ENCODE assay signal across 2 cellular contexts in the genomic region with DNA sequence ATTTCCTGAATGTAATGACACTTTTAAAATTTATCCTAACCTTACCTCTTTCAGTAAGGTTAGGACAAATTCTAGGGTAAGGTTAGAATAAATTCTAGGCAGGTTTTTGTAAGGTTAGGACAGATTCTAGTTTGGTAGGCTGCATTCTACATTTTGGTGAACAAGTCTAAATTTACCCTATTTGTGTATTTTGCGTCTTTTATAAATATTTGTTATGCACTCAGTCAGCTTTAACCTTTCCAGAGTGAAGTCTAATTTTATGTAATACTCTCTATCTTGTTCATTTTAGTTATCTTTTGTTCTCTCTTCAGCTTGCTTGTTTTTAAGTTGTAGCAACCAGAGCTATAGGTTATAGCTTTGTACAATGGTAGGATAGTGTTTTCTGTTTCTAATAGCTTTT.
A peak's percentile ranks its signal among the peaks of the same experiment; 100 is the strongest.
TF ChIP-seq lines count a peak whose summit lies in the region.

No MANE protein-coding gene starts in this region.

TF ChIP-seq in liver, 16 proteins besides CTCF, POLR2A, EP300 and RAD21:
- TF ChIP-seq, protein P1, sequence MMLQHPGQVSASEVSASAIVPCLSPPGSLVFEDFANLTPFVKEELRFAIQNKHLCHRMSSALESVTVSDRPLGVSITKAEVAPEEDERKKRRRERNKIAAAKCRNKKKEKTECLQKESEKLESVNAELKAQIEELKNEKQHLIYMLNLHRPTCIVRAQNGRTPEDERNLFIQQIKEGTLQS (IDR thresholded peaks at IDR 0.05): no peak
- TF ChIP-seq RXRA (IDR thresholded peaks at IDR 0.05) (peak in 1 of 2 donors; percentile 25), HNF4A (conservative IDR thresholded peaks at IDR 0.05) (peak; percentile 35 to 36), NR2F2 (IDR thresholded peaks at IDR 0.05) (no peak)

TF ChIP-seq in HepG2, 621 proteins besides CTCF, POLR2A, EP300 and RAD21:
- no peak for TF ChIP-seq HNRNPL (IDR thresholded peaks at IDR 0.05; ENCODE audit: low read depth, low read length)
- TF ChIP-seq ZNF343 (CRISPR knock-in tag; IDR thresholded peaks at IDR 0.05): no peak
- TF ChIP-seq ZNF839 (CRISPR knock-in tag; IDR thresholded peaks at IDR 0.05; ENCODE audit: borderline replicate concordance): no peak
- TF ChIP-seq, protein P2, sequence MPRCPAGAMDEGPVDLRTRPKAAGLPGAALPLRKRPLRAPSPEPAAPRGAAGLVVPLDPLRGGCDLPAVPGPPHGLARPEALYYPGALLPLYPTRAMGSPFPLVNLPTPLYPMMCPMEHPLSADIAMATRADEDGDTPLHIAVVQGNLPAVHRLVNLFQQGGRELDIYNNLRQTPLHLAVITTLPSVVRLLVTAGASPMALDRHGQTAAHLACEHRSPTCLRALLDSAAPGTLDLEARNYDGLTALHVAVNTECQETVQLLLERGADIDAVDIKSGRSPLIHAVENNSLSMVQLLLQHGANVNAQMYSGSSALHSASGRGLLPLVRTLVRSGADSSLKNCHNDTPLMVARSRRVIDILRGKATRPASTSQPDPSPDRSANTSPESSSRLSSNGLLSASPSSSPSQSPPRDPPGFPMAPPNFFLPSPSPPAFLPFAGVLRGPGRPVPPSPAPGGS (CRISPR knock-in tag; IDR thresholded peaks at IDR 0.05): no peak
- no peak for TF ChIP-seq ISL2 (CRISPR knock-in tag; IDR thresholded peaks at IDR 0.05)
- TF ChIP-seq, protein P3, sequence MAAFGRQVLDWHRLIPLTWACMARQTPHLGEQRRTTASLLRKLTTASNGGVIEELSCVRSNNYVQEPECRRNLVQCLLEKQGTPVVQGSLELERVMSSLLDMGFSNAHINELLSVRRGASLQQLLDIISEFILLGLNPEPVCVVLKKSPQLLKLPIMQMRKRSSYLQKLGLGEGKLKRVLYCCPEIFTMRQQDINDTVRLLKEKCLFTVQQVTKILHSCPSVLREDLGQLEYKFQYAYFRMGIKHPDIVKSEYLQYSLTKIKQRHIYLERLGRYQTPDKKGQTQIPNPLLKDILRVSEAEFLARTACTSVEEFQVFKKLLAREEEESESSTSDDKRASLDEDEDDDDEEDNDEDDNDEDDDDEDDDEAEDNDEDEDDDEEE (CRISPR knock-in tag; IDR thresholded peaks at IDR 0.05): no peak
- TF ChIP-seq ZNF441 (CRISPR knock-in tag; IDR thresholded peaks at IDR 0.05; ENCODE audit: borderline replicate concordance): no peak
- no peak for TF ChIP-seq ZNF570 (CRISPR knock-in tag; IDR thresholded peaks at IDR 0.05; ENCODE audit: borderline replicate concordance)
- TF ChIP-seq SP1 (IDR thresholded peaks at IDR 0.05): no peak
- no peak for TF ChIP-seq SP1 (CRISPR knock-in tag; IDR thresholded peaks at IDR 0.05)
- TF ChIP-seq, protein P4, sequence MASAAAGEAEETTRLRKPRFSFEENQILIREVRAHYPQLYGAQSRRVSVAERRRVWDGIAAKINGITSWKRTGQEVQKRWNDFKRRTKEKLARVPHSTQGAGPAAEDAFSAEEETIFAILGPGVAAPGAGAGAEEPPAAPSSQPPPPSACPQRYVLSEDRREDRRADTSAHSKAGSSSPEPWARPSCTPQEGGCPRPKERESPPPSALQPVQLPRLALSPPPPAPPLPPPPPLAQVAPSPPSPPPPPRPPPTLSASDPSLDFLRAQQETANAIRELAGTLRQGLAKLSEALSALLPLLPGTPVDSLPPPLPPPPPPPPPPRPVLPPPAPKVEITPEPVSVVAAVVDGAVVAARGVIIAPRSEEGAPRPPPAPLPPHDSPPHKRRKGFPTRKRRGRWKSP (CRISPR knock-in tag; IDR thresholded peaks at IDR 0.05): no peak
- no peak for TF ChIP-seq ZFAT (CRISPR knock-in tag; conservative IDR thresholded peaks at IDR 0.05)
- no peak for TF ChIP-seq PTBP1 (IDR thresholded peaks at IDR 0.05; ENCODE audit: low read depth, low read length, poor library complexity, severe bottlenecking)
- no peak for TF ChIP-seq SMC3 (IDR thresholded peaks at IDR 0.05; ENCODE audit: low read length)
- TF ChIP-seq ZNF180 (CRISPR knock-in tag; IDR thresholded peaks at IDR 0.05; ENCODE audit: borderline replicate concordance, low read depth): no peak
- TF ChIP-seq, protein P5, sequence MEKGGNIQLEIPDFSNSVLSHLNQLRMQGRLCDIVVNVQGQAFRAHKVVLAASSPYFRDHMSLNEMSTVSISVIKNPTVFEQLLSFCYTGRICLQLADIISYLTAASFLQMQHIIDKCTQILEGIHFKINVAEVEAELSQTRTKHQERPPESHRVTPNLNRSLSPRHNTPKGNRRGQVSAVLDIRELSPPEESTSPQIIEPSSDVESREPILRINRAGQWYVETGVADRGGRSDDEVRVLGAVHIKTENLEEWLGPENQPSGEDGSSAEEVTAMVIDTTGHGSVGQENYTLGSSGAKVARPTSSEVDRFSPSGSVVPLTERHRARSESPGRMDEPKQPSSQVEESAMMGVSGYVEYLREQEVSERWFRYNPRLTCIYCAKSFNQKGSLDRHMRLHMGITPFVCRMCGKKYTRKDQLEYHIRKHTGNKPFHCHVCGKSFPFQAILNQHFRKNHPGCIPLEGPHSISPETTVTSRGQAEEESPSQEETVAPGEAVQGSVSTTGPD (CRISPR knock-in tag; IDR thresholded peaks at IDR 0.05): no peak
- no peak for TF ChIP-seq ZFYVE20 (CRISPR knock-in tag; IDR thresholded peaks at IDR 0.05; ENCODE audit: borderline replicate concordance, low read depth)
